Comparison of ENCODE assay signal across 13 cellular contexts in genomic region chr3:56788506-56788905, GRCh38. TPM values are rescaled to one million over a fixed set of nuclear protein-coding genes. Genes with fewer than 3 reads are reported as not detected.
DNase-seq lines count a peak whose midpoint lies in the region; ATAC-seq and TF ChIP-seq lines count a peak whose summit lies in the region.
"Had no signal": no experiment of that assay in that cellular context is flagged by ENCODE, and none has a peak within 500 bp of the region (broad histone marks: within the 10 kb centered on the region; RNA-seq: fewer than 3 reads in every experiment).

No MANE protein-coding gene starts in this region.

- ATAC-seq in activated CD8-positive, alpha-beta T cell treated with anti-CD3 and anti-CD28 coated beads for 36 hours, result peak; percentile 6
- ATAC-seq in stimulated activated memory B cell treated with anti-CD40 and anti-IgM and Interleukin-4, amounts not matched to agents 10 μg/mL and 1 μg/mL and 100 μg/mL, for 72 hours, result no peak
- ATAC-seq in HG02642 (IDR thresholded peaks at IDR 0.05; ENCODE audit: poor library complexity, unreplicated experiment) (no peak), left lung (no peak), HG03432 (IDR thresholded peaks at IDR 0.05; ENCODE audit: unreplicated experiment) (no peak)

- H3K36me3 Mint-ChIP-seq in activated CD4-positive, alpha-beta T cell treated with anti-CD3 and anti-CD28 coated beads, Interleukin-2, amount 10 ng/mL, durations not matched to agents 7 days and 5 days (ENCODE audit: low read depth), result peaks cover 79% of the 10 kb centered on the region
- peaks cover 35% of the 10 kb centered on the region for H3K36me3 Mint-ChIP-seq in activated CD8-positive, alpha-beta T cell treated with anti-CD3 and anti-CD28 coated beads for 36 hours (ENCODE audit: low read depth)
- H3K36me3 Mint-ChIP-seq in stimulated activated memory B cell treated with anti-CD40 and anti-IgM and Interleukin-4, amounts not matched to agents 10 μg/mL and 1 μg/mL and 100 μg/mL, for 72 hours, result no peaks in the 10 kb centered on the region

- H3K4me1 ChIP-seq in right atrium auricular region (peaks cover 0 to 81% of the 10 kb centered on the region in 2 donors), left lung (peaks cover 16 to 93% of the 10 kb centered on the region in 2 donors)

- peak overlapping the region; percentile 60 for H3K4me3 Mint-ChIP-seq in activated CD4-positive, alpha-beta T cell treated with anti-CD3 and anti-CD28 coated beads, Interleukin-2, amount 10 ng/mL, durations not matched to agents 7 days and 5 days
- H3K4me3 Mint-ChIP-seq in activated CD8-positive, alpha-beta T cell treated with anti-CD3 and anti-CD28 coated beads for 36 hours, result peak overlapping the region; percentile 43
- no peak overlapping the region for H3K4me3 Mint-ChIP-seq in stimulated activated memory B cell treated with anti-CD40 and anti-IgM and Interleukin-4, amounts not matched to agents 10 μg/mL and 1 μg/mL and 100 μg/mL, for 72 hours

- H3K4me3 ChIP-seq in right atrium auricular region, result no peak overlapping the region
- H3K4me3 ChIP-seq in left lung, result no peak overlapping the region
- H3K4me3 ChIP-seq: hepatocyte, PC-9 had no signal

- TF ChIP-seq CTCF in activated CD8-positive, alpha-beta T cell treated with anti-CD3 and anti-CD28 coated beads for 36 hours (IDR thresholded peaks at IDR 0.05), result no peak
- TF ChIP-seq CTCF in right atrium auricular region (IDR thresholded peaks at IDR 0.05), result no peak
- TF ChIP-seq CTCF in left lung (IDR thresholded peaks at IDR 0.05), result no peak

- DNase-seq in activated CD4-positive, alpha-beta T cell treated with anti-CD3 and anti-CD28 coated beads, Interleukin-2, amount 10 ng/mL, durations not matched to agents 7 days and 5 days, result no peak
- DNase-seq in activated CD4-positive, alpha-beta T cell treated with anti-CD3 and anti-CD28 coated beads for 1 hour, result no peak
- no peak for DNase-seq in activated CD8-positive, alpha-beta T cell treated with anti-CD3 and anti-CD28 coated beads for 36 hours
- DNase-seq in right atrium auricular region (ENCODE audit: low spot score), result no peak
- no peak for DNase-seq in left lung
- DNase-seq: midbrain; NCI-H187; PC-9; stimulated activated CD4-positive, alpha-beta T cell treated with anti-CD3 and anti-CD28 coated beads, Interleukin-12 subunit alpha, Interleukin-12 subunit beta, amount 100 ng/mL, for 4 hours had no signal

- H3K27me3 ChIP-seq in right atrium auricular region (no peaks in the 10 kb centered on the region), left lung (no peaks in the 10 kb centered on the region)
- H3K27me3 ChIP-seq: hepatocyte had no signal

- H3K27ac Mint-ChIP-seq in activated CD4-positive, alpha-beta T cell treated with anti-CD3 and anti-CD28 coated beads, Interleukin-2, amount 10 ng/mL, durations not matched to agents 7 days and 5 days, result peak overlapping the region; percentile 90
- H3K27ac Mint-ChIP-seq in activated CD8-positive, alpha-beta T cell treated with anti-CD3 and anti-CD28 coated beads for 36 hours, result peak overlapping the region; percentile 92
- peak overlapping the region; percentile 72 for H3K27ac Mint-ChIP-seq in stimulated activated memory B cell treated with anti-CD40 and anti-IgM and Interleukin-4, amounts not matched to agents 10 μg/mL and 1 μg/mL and 100 μg/mL, for 72 hours

- no peaks in the 10 kb centered on the region for H3K36me3 ChIP-seq in right atrium auricular region
- no peaks in the 10 kb centered on the region for H3K36me3 ChIP-seq in left lung

- POLR2A ChIA-PET in activated CD4-positive, alpha-beta T cell treated with anti-CD3 and anti-CD28 coated beads, Interleukin-2, amount 10 ng/mL, durations not matched to agents 7 days and 5 days (lab: Charles Lee), result interaction anchor here (0.6 to 1.3 kb wide), 3 partner anchors 9 to 106 kb away, joined by 3 to 7 read pairs (median 4); partner anchors contain the start of gene TASOR
- POLR2A ChIA-PET in activated CD8-positive, alpha-beta T cell treated with anti-CD3 and anti-CD28 coated beads for 36 hours (lab: Charles Lee), result interaction anchor here (0.7 to 5.0 kb wide), 11 partner anchors 9 to 129 kb away, joined by 3 to 44 read pairs (median 4); partner anchors contain the start of gene ARHGEF3

- H3K27ac ChIP-seq in right atrium auricular region, result peak overlapping the region; percentile 57 to 65
- H3K27ac ChIP-seq in left lung, result peak overlapping the region in 1 of 2 donors; percentile 93
- H3K27ac ChIP-seq: hepatocyte, PC-9 had no signal

- H3K27me3 Mint-ChIP-seq in activated CD4-positive, alpha-beta T cell treated with anti-CD3 and anti-CD28 coated beads, Interleukin-2, amount 10 ng/mL, durations not matched to agents 7 days and 5 days, result no peaks in the 10 kb centered on the region
- no peaks in the 10 kb centered on the region for H3K27me3 Mint-ChIP-seq in activated CD8-positive, alpha-beta T cell treated with anti-CD3 and anti-CD28 coated beads for 36 hours
- H3K27me3 Mint-ChIP-seq in stimulated activated memory B cell treated with anti-CD40 and anti-IgM and Interleukin-4, amounts not matched to agents 10 μg/mL and 1 μg/mL and 100 μg/mL, for 72 hours, result no peaks in the 10 kb centered on the region

- intact Hi-C loops in activated CD8-positive, alpha-beta T cell treated with anti-CD3 and anti-CD28 coated beads for 36 hours (cut with micrococcal nuclease), result loop anchor here (5.0 kb wide), 1 partner anchor 36 kb away; no protein-coding TSS in a partner anchor
- intact Hi-C loops in left lung (cut with DNase I), result no loop called here

- H3K9me3 Mint-ChIP-seq in activated CD4-positive, alpha-beta T cell treated with anti-CD3 and anti-CD28 coated beads, Interleukin-2, amount 10 ng/mL, durations not matched to agents 7 days and 5 days, result no peaks in the 10 kb centered on the region
- no peaks in the 10 kb centered on the region for H3K9me3 Mint-ChIP-seq in activated CD8-positive, alpha-beta T cell treated with anti-CD3 and anti-CD28 coated beads for 36 hours
- no peaks in the 10 kb centered on the region for H3K9me3 Mint-ChIP-seq in stimulated activated memory B cell treated with anti-CD40 and anti-IgM and Interleukin-4, amounts not matched to agents 10 μg/mL and 1 μg/mL and 100 μg/mL, for 72 hours

- peaks cover 97% of the 10 kb centered on the region for H3K4me1 Mint-ChIP-seq in activated CD4-positive, alpha-beta T cell treated with anti-CD3 and anti-CD28 coated beads, Interleukin-2, amount 10 ng/mL, durations not matched to agents 7 days and 5 days
- peaks cover 91% of the 10 kb centered on the region for H3K4me1 Mint-ChIP-seq in activated CD8-positive, alpha-beta T cell treated with anti-CD3 and anti-CD28 coated beads for 36 hours (ENCODE audit: low read depth)
- H3K4me1 Mint-ChIP-seq in stimulated activated memory B cell treated with anti-CD40 and anti-IgM and Interleukin-4, amounts not matched to agents 10 μg/mL and 1 μg/mL and 100 μg/mL, for 72 hours, result peaks cover 40% of the 10 kb centered on the region

- H3K9me3 ChIP-seq in right atrium auricular region (no peaks in the 10 kb centered on the region), left lung (no peaks in the 10 kb centered on the region)

- CTCF ChIA-PET in activated CD4-positive, alpha-beta T cell treated with anti-CD3 and anti-CD28 coated beads, Interleukin-2, amount 10 ng/mL, durations not matched to agents 7 days and 5 days (lab: Charles Lee), result interaction anchor here (0.8 to 5.3 kb wide), 10 partner anchors 9 to 200 kb away, joined by 3 to 79 read pairs (median 3); partner anchors contain the start of gene ARHGEF3
- CTCF ChIA-PET in activated CD8-positive, alpha-beta T cell treated with anti-CD3 and anti-CD28 coated beads for 36 hours (lab: Charles Lee), result interaction anchor here (1.0 to 15.2 kb wide), 8 partner anchors 9 to 200 kb away, joined by 3 to 212 read pairs (median 8); partner anchors contain the start of gene ARHGEF3

RNA-seq across cellular contexts. Expression of gene ARHGEF3, which starts 13.2 kb away (rescaled TPM):
- 100 to 1,000 TPM; 102 to 109 TPM for total RNA-seq in activated CD4-positive, alpha-beta T cell treated with anti-CD3 and anti-CD28 coated beads, Interleukin-2, amount 10 ng/mL, durations not matched to agents 7 days and 5 days
- 10 to 100 TPM; 63.0 to 66.5 TPM for total RNA-seq in activated CD8-positive, alpha-beta T cell treated with anti-CD3 and anti-CD28 coated beads for 36 hours
- total RNA-seq in right atrium auricular region (10 to 100 TPM; 16.1 to 21.7 TPM), left lung (10 to 100 TPM; 24.1 to 34.1 TPM)
